Comparison of ENCODE assay signal across 8 cellular contexts in the genomic region with DNA sequence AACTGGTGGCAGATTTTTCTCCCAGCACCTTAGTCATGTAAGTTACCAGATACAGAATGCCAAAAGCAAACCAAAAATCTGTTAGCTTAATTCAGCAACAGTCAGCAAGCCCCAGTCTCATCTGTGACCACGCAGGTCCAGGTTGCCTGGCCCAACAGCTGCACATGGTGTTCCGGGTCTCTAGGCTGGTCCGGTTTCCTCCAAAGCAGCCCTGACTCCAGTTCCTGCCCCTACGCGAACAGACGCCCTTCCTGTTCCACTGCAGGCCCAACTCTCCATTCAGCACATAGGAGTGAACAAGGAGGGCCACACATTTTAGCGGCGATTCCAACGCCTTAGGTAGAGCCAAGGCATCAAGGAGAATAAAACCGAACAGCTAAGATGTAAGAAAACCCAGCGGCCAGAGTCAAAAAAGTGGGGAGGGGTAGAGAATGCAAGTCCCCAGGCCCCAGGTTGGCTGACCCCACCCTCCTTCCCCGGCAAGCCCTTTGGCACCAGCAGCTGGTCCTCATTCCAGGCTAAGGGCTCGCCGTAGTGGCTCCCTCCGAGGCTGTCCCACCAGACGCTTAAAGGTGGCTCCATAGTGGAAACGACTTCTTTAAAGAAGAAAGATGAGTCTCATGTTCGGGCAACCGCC. TPM values are rescaled to one million over a fixed set of nuclear protein-coding genes. Genes with fewer than 3 reads are reported as not detected.
DNase-seq lines count a peak whose midpoint lies in the region; ATAC-seq, FAIRE-seq and TF ChIP-seq lines count a peak whose summit lies in the region.

No MANE protein-coding gene starts in this region.

- H3K4me3 Mint-ChIP-seq in IgD-negative memory B cell (peak overlapping the region; percentile 81 to 90 (median 88)), mesothelial cell of epicardium (peak overlapping the region; percentile 81)

- TF ChIP-seq CTCF in bronchial epithelial cell (IDR thresholded peaks at IDR 0.05; ENCODE audit: insufficient read depth, low read length, severe bottlenecking) (no peak), mesothelial cell of epicardium (IDR thresholded peaks at IDR 0.05; ENCODE audit: unreplicated experiment) (no peak)

- H3K79me2 ChIP-seq in ACC112 (ENCODE audit: control insufficient read depth, insufficient read depth, low read length, unreplicated experiment), result peaks cover 68% of the 10 kb centered on the region

- no peak for DNase-seq in bronchial epithelial cell (ENCODE audit: low read depth)
- no peak for DNase-seq in mesothelial cell of epicardium (ENCODE audit: low spot score in 2 of 2, unreplicated experiment in 2 of 2)
- DNase-seq in midbrain (lab: John Stamatoyannopoulos, UW), result no peak
- DNase-seq in NCI-H1436 treated with DMSO at 0.1 percent for 48 hours (lab: John Stamatoyannopoulos, UW), result no peak

- H3K9me3 Mint-ChIP-seq in IgD-negative memory B cell, result no peaks in the 10 kb centered on the region
- H3K9me3 Mint-ChIP-seq in mesothelial cell of epicardium, result no peaks in the 10 kb centered on the region

- H3K36me3 Mint-ChIP-seq in IgD-negative memory B cell (peaks cover 4% of the 10 kb centered on the region), mesothelial cell of epicardium (no peaks in the 10 kb centered on the region)

- H3K27me3 Mint-ChIP-seq in IgD-negative memory B cell (no peaks in the 10 kb centered on the region), mesothelial cell of epicardium (ENCODE audit: low read depth) (no peaks in the 10 kb centered on the region)

- ATAC-seq in HG02938 (IDR thresholded peaks at IDR 0.05; ENCODE audit: unreplicated experiment), result no peak
- ATAC-seq in GM19455 (IDR thresholded peaks at IDR 0.05; ENCODE audit: unreplicated experiment), result no peak

- H3K27ac Mint-ChIP-seq in IgD-negative memory B cell (peak overlapping the region in 1 of 3 donors; percentile 80), mesothelial cell of epicardium (peak overlapping the region; percentile 69)

- no peak for FAIRE-seq in bronchial epithelial cell (lab: Jason Lieb, UNC)

- H3K4me3 ChIP-seq in ACC112 (ENCODE audit: low read depth, low read length) (peak overlapping the region; percentile 93), bronchial epithelial cell (ENCODE audit: low read depth, low read length) (peak overlapping the region; percentile 78)

- H3K4me1 ChIP-seq in ACC112 (ENCODE audit: control insufficient read depth, insufficient read depth, low read length, unreplicated experiment), result peaks cover 18% of the 10 kb centered on the region

- no peak overlapping the region for H3K27ac ChIP-seq in ACC112 (ENCODE audit: low read depth, low read length)

- no peak overlapping the region for H2AFZ ChIP-seq in ACC112 (ENCODE audit: low read length, unreplicated experiment)

- no peaks in the 10 kb centered on the region for H3K27me3 ChIP-seq in ACC112 (ENCODE audit: insufficient read depth, low read length)
- no peaks in the 10 kb centered on the region for H3K27me3 ChIP-seq in bronchial epithelial cell (ENCODE audit: control insufficient read depth, insufficient read depth, low read length)

- H3K4me1 Mint-ChIP-seq in IgD-negative memory B cell (peaks cover 4 to 13% (median 12%) of the 10 kb centered on the region in 3 donors), mesothelial cell of epicardium (peaks cover 21% of the 10 kb centered on the region)

- H3K36me3 ChIP-seq in ACC112 (ENCODE audit: insufficient read depth, low read length) (peaks cover 7% of the 10 kb centered on the region), bronchial epithelial cell (ENCODE audit: control insufficient read depth, insufficient read depth, low read length) (peaks cover 5% of the 10 kb centered on the region)

RNA-seq across cellular contexts. Expression of a gene that starts 1.5 kb away (rescaled TPM):
- polyA plus RNA-seq in IgD-negative memory B cell, result 90.5 TPM
- total RNA-seq in bronchial epithelial cell, result 196 and 218 TPM in 2 replicates
- 183 to 193 TPM (median 192 TPM) in 3 replicates for total RNA-seq in mesothelial cell of epicardium

RNA-seq across cellular contexts. Expression of a gene that starts 51.6 kb away (rescaled TPM):
- polyA plus RNA-seq in IgD-negative memory B cell, result 0.08 TPM
- total RNA-seq in bronchial epithelial cell (18.4 and 19.5 TPM in 2 replicates), mesothelial cell of epicardium (33.0 to 37.2 TPM (median 36.0 TPM) in 3 replicates)
